1 cellular context compared by ENCODE assay signal in the genomic region with DNA sequence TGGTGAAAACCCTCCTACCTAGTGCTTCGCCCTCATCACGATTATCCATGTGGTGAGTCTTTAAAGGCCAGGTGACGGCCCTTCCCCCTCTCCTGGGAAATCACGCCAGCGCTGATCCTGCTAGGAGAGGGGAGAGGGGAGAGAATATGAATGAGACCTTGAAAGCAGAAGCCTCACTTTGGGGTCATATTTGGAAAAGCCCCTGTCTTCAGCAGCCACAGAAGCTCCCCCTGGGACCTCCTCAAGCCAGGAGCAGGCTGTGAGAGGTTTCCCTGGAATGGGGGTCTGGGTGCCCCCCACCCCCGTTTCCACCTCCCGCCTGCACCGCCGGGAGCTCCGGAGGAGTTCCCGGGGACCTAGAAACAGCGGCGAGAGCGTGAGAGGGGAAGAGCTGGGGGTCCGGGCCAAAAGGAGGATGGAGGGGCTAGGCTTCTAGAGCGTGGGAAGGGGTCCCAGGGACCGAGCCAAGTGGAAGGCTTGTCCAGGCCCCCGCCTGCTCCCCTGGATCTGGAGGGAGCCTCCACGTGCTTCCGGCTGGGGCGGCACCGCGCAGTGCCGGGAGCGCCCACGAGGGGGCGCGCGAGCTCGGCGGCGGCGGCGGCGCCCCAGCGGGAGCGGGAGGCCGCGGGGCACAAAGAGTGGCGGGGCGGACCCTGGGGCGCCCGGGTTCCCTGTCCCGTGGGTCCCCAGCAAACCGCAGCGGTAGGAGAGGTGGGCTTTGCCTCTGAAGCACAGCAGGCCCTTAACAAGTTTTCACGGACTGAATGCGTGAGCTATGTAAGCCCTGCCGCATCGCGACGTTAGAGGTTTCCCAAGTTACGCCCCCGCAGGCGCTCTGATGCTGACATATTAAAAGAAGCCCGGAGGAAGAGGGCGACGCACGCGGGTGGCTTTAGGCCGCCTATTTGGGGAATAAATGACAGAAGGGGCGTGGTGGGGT.
TF ChIP-seq lines count a peak whose summit lies in the region.

No MANE protein-coding gene starts in this region.

TF ChIP-seq in HepG2, 621 proteins besides CTCF, POLR2A, EP300 and RAD21 (continued from another document and continues in another):
- TF ChIP-seq, protein P1, sequence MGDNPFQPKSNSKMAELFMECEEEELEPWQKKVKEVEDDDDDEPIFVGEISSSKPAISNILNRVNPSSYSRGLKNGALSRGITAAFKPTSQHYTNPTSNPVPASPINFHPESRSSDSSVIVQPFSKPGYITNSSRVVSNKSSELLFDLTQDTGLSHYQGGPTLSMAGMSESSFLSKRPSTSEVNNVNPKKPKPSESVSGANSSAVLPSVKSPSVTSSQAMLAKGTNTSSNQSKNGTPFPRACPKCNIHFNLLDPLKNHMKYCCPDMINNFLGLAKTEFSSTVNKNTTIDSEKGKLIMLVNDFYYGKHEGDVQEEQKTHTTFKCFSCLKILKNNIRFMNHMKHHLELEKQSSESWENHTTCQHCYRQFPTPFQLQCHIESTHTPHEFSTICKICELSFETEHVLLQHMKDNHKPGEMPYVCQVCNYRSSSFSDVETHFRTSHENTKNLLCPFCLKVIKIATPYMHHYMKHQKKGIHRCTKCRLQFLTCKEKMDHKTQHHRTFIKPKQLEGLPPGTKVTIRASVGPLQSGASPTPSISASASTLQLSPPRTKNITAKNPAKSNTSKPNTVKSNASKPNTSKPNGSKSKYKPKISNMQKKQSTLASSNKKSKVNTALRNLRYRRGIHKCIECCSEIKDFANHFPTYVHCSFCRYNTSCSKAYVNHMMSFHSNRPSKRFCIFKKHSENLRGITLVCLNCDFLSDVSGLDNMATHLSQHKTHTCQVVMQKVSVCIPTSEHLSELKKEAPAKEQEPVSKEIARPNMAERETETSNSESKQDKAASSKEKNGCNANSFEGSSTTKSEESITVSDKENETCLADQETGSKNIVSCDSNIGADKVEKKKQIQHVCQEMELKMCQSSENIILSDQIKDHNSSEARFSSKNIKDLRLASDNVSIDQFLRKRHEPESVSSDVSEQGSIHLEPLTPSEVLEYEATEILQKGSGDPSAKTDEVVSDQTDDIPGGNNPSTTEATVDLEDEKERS (CRISPR knock-in tag; IDR thresholded peaks at IDR 0.05) = 0 out of 2 replicates have a peak, but pooled peaks have one; percentile 28
- no peak for TF ChIP-seq ZNF598 (CRISPR knock-in tag; IDR thresholded peaks at IDR 0.05; ENCODE audit: borderline replicate concordance)
- TF ChIP-seq, protein P2, sequence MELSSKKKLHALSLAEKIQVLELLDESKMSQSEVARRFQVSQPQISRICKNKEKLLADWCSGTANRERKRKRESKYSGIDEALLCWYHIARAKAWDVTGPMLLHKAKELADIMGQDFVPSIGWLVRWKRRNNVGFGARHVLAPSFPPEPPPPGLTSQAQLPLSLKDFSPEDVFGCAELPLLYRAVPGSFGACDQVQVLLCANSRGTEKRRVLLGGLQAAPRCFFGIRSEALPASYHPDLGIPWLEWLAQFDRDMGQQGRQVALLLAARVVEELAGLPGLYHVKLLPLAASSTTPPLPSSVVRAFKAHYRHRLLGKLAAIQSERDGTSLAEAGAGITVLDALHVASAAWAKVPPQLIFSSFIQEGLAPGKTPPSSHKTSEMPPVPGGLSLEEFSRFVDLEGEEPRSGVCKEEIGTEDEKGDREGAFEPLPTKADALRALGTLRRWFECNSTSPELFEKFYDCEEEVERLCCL (CRISPR knock-in tag; IDR thresholded peaks at IDR 0.05; ENCODE audit: borderline replicate concordance) = no peak
- TF ChIP-seq KLF6 (CRISPR knock-in tag; IDR thresholded peaks at IDR 0.05) = no peak
- TF ChIP-seq BHLHE40 (IDR thresholded peaks at IDR 0.05; ENCODE audit: low read length) = 0 out of 2 replicates have a peak, but pooled peaks have one; percentile 25
- no peak for TF ChIP-seq ZNF792 (CRISPR knock-in tag; IDR thresholded peaks at IDR 0.05)
- TF ChIP-seq ARNT2 (CRISPR knock-in tag; IDR thresholded peaks at IDR 0.05; ENCODE audit: low read depth) = peak; percentile 77; the same call in 1 of the 2 replicates
- TF ChIP-seq, protein P3, sequence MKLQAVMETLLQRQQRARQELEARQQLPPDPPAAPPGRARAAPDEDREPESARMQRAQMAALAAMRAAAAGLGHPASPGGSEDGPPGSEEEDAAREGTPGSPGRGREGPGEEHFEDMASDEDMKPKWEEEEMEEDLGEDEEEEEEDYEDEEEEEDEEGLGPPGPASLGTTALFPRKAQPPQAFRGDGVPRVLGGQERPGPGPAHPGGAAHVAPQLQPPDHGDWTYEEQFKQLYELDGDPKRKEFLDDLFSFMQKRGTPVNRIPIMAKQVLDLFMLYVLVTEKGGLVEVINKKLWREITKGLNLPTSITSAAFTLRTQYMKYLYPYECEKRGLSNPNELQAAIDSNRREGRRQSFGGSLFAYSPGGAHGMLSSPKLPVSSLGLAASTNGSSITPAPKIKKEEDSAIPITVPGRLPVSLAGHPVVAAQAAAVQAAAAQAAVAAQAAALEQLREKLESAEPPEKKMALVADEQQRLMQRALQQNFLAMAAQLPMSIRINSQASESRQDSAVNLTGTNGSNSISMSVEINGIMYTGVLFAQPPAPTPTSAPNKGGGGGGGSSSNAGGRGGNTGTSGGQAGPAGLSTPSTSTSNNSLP (IDR thresholded peaks at IDR 0.05; ENCODE audit: low read depth, low read length) = no peak
- TF ChIP-seq TARDBP (CRISPR knock-in tag; IDR thresholded peaks at IDR 0.05) = no peak
- TF ChIP-seq, protein P4, sequence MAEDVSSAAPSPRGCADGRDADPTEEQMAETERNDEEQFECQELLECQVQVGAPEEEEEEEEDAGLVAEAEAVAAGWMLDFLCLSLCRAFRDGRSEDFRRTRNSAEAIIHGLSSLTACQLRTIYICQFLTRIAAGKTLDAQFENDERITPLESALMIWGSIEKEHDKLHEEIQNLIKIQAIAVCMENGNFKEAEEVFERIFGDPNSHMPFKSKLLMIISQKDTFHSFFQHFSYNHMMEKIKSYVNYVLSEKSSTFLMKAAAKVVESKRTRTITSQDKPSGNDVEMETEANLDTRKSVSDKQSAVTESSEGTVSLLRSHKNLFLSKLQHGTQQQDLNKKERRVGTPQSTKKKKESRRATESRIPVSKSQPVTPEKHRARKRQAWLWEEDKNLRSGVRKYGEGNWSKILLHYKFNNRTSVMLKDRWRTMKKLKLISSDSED (CRISPR knock-in tag; IDR thresholded peaks at IDR 0.05) = no peak
- TF ChIP-seq, protein P5, sequence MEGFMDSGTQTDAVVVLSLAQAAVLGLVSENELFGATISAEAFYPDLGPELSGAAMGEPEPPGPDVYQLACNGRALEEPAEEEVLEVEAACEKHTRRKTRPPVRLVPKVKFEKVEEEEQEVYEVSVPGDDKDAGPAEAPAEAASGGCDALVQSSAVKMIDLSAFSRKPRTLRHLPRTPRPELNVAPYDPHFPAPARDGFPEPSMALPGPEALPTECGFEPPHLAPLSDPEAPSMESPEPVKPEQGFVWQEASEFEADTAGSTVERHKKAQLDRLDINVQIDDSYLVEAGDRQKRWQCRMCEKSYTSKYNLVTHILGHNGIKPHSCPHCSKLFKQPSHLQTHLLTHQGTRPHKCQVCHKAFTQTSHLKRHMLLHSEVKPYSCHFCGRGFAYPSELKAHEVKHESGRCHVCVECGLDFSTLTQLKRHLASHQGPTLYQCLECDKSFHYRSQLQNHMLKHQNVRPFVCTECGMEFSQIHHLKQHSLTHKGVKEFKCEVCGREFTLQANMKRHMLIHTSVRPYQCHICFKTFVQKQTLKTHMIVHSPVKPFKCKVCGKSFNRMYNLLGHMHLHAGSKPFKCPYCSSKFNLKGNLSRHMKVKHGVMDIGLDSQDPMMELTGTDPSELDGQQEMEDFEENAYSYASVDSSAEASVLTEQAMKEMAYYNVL (CRISPR knock-in tag; IDR thresholded peaks at IDR 0.05; ENCODE audit: borderline replicate concordance) = no peak
- no peak for TF ChIP-seq SNAI1 (CRISPR knock-in tag; IDR thresholded peaks at IDR 0.05; ENCODE audit: borderline replicate concordance)
- TF ChIP-seq, protein P6, sequence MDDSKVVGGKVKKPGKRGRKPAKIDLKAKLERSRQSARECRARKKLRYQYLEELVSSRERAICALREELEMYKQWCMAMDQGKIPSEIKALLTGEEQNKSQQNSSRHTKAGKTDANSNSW (CRISPR knock-in tag; IDR thresholded peaks at IDR 0.05; ENCODE audit: borderline replicate concordance) = 0 out of 2 replicates have a peak, but pooled peaks have one; percentile 22
- TF ChIP-seq, protein P7, sequence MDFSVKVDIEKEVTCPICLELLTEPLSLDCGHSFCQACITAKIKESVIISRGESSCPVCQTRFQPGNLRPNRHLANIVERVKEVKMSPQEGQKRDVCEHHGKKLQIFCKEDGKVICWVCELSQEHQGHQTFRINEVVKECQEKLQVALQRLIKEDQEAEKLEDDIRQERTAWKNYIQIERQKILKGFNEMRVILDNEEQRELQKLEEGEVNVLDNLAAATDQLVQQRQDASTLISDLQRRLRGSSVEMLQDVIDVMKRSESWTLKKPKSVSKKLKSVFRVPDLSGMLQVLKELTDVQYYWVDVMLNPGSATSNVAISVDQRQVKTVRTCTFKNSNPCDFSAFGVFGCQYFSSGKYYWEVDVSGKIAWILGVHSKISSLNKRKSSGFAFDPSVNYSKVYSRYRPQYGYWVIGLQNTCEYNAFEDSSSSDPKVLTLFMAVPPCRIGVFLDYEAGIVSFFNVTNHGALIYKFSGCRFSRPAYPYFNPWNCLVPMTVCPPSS (IDR thresholded peaks at IDR 0.05) = no peak
- TF ChIP-seq ZNF468 (CRISPR knock-in tag; IDR thresholded peaks at IDR 0.05) = no peak
- TF ChIP-seq MEIS1 (CRISPR knock-in tag; IDR thresholded peaks at IDR 0.05; ENCODE audit: borderline replicate concordance) = no peak
- TF ChIP-seq HDAC6 (IDR thresholded peaks at IDR 0.05; ENCODE audit: low read depth, low read length) = no peak
- peak; percentile 43; the same call in 1 of the 2 replicates for TF ChIP-seq HOXA3 (CRISPR knock-in tag; IDR thresholded peaks at IDR 0.05)
- no peak for TF ChIP-seq HOXA9 (CRISPR knock-in tag; IDR thresholded peaks at IDR 0.05; ENCODE audit: borderline replicate concordance)
- no peak for TF ChIP-seq SMAD1 (CRISPR knock-in tag; IDR thresholded peaks at IDR 0.05; ENCODE audit: borderline replicate concordance, low read depth)
- no peak for TF ChIP-seq ZNF570 (CRISPR knock-in tag; IDR thresholded peaks at IDR 0.05; ENCODE audit: borderline replicate concordance)
- TF ChIP-seq ZNF101 (CRISPR knock-in tag; IDR thresholded peaks at IDR 0.05; ENCODE audit: borderline replicate concordance, low read depth) = no peak
- TF ChIP-seq ZNF501 (CRISPR knock-in tag; IDR thresholded peaks at IDR 0.05) = peak; percentile 33; the same call in 1 of the 2 replicates
- TF ChIP-seq SMYD3 (CRISPR knock-in tag; IDR thresholded peaks at IDR 0.05) = no peak
- TF ChIP-seq, protein P8, sequence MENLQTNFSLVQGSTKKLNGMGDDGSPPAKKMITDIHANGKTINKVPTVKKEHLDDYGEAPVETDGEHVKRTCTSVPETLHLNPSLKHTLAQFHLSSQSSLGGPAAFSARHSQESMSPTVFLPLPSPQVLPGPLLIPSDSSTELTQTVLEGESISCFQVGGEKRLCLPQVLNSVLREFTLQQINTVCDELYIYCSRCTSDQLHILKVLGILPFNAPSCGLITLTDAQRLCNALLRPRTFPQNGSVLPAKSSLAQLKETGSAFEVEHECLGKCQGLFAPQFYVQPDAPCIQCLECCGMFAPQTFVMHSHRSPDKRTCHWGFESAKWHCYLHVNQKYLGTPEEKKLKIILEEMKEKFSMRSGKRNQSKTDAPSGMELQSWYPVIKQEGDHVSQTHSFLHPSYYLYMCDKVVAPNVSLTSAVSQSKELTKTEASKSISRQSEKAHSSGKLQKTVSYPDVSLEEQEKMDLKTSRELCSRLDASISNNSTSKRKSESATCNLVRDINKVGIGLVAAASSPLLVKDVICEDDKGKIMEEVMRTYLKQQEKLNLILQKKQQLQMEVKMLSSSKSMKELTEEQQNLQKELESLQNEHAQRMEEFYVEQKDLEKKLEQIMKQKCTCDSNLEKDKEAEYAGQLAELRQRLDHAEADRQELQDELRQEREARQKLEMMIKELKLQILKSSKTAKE (CRISPR knock-in tag; IDR thresholded peaks at IDR 0.05; ENCODE audit: borderline replicate concordance) = no peak
- TF ChIP-seq, protein P9, sequence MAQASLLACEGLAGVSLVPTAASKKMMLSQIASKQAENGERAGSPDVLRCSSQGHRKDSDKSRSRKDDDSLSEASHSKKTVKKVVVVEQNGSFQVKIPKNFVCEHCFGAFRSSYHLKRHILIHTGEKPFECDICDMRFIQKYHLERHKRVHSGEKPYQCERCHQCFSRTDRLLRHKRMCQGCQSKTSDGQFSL (CRISPR knock-in tag; IDR thresholded peaks at IDR 0.05) = no peak
- TF ChIP-seq, protein P10, sequence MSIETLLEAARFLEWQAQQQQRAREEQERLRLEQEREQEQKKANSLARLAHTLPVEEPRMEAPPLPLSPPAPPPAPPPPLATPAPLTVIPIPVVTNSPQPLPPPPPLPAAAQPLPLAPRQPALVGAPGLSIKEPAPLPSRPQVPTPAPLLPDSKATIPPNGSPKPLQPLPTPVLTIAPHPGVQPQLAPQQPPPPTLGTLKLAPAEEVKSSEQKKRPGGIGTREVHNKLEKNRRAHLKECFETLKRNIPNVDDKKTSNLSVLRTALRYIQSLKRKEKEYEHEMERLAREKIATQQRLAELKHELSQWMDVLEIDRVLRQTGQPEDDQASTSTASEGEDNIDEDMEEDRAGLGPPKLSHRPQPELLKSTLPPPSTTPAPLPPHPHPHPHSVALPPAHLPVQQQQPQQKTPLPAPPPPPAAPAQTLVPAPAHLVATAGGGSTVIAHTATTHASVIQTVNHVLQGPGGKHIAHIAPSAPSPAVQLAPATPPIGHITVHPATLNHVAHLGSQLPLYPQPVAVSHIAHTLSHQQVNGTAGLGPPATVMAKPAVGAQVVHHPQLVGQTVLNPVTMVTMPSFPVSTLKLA (IDR thresholded peaks at IDR 0.05) = no peak
- TF ChIP-seq, protein P11, sequence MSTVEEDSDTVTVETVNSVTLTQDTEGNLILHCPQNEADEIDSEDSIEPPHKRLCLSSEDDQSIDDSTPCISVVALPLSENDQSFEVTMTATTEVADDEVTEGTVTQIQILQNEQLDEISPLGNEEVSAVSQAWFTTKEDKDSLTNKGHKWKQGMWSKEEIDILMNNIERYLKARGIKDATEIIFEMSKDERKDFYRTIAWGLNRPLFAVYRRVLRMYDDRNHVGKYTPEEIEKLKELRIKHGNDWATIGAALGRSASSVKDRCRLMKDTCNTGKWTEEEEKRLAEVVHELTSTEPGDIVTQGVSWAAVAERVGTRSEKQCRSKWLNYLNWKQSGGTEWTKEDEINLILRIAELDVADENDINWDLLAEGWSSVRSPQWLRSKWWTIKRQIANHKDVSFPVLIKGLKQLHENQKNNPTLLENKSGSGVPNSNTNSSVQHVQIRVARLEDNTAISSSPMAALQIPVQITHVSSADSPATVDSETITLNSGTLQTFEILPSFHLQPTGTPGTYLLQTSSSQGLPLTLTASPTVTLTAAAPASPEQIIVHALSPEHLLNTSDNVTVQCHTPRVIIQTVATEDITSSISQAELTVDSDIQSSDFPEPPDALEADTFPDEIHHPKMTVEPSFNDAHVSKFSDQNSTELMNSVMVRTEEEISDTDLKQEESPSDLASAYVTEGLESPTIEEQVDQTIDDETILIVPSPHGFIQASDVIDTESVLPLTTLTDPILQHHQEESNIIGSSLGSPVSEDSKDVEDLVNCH (CRISPR knock-in tag; IDR thresholded peaks at IDR 0.05) = no peak
- TF ChIP-seq ZNF143 (CRISPR knock-in tag; IDR thresholded peaks at IDR 0.05) = no peak
- no peak for TF ChIP-seq NR2F6 (IDR thresholded peaks at IDR 0.05)
- TF ChIP-seq NR2F6 (CRISPR knock-in tag; IDR thresholded peaks at IDR 0.05) = no peak
- no peak for TF ChIP-seq ZNF782 (CRISPR knock-in tag; IDR thresholded peaks at IDR 0.05; ENCODE audit: borderline replicate concordance)
- TF ChIP-seq SP2 (CRISPR knock-in tag; IDR thresholded peaks at IDR 0.05) = 0 out of 2 replicates have a peak, but pooled peaks have one; percentile 17
- no peak for TF ChIP-seq ZBTB3 (CRISPR knock-in tag; IDR thresholded peaks at IDR 0.05; ENCODE audit: borderline replicate concordance, low read depth)
- no peak for TF ChIP-seq ARHGAP35 (CRISPR knock-in tag; IDR thresholded peaks at IDR 0.05; ENCODE audit: borderline replicate concordance)
- TF ChIP-seq ZNF121 (CRISPR knock-in tag; IDR thresholded peaks at IDR 0.05) = no peak
